In the genomic region with DNA sequence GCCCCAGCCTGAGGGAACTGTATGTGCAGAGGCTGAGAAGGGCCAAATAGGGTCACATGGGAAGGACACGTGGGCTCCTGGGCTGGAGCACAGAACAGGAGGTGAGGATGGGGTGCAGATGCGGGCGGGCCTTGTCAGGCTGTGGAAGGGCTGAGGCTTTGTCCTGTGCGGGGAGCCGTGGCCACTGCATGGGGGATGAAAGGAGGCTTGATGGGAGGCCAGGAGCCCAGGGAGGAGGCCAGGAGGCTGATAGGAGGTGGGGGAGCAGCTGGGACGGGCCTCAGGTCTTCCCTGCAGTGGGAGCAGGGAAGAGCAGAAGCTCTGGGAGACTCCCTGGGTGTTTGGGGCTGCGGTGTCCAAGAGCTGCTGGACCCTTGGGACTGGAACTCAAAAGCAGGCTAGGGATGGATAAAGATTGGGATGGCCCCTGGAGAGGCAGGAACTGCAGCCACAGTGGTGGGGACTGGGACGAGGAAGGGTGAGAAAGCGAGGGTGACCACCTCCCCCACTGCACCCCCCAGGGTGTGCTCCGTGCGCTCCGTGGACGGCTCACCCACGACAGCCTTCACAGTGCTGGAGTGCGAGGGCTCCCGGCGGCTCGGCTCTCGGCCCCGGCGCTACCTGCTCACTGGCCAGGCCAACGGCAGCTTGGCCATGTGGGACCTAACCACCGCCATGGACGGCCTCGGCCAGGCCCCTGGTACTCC, we compare ENCODE assay signal across 19 cellular contexts. TPM values are rescaled to one million over a fixed set of nuclear protein-coding genes. Genes with fewer than 3 reads are reported as not detected.
A peak's percentile ranks its signal among the peaks of the same experiment; 100 is the strongest.
DNase-seq lines count a peak whose midpoint lies in the region; ATAC-seq and TF ChIP-seq lines count a peak whose summit lies in the region.
"Had no signal": no experiment of that assay in that cellular context is flagged by ENCODE, and none has a peak within 500 bp of the region (broad histone marks: within the 10 kb centered on the region; RNA-seq: fewer than 3 reads in every experiment).

No MANE protein-coding gene starts in this region.

- no peak overlapping the region for H3K27ac ChIP-seq in smooth muscle cell (ENCODE audit: low read depth)
- H3K27ac ChIP-seq: 22Rv1, GM23248 had no signal

- 97% methylated on average over 24 of the region's 25 CpGs for WGBS in smooth muscle cell (ENCODE audit: low lambda C conversion rate)

- no peaks in the 10 kb centered on the region for H3K9me3 ChIP-seq in smooth muscle cell (replicated peaks; ENCODE audit: low read depth)

- no peak for ATAC-seq in activated T-helper 17 cell treated with anti-CD3 and anti-CD28 coated beads, Interleukin-2, amount 50 U/mL, for 72 hours (replicated peaks)
- ATAC-seq in memory B cell (ENCODE audit: low read depth): no peak
- ATAC-seq in stimulated activated effector memory CD8-positive, alpha-beta T cell treated with anti-CD3 and anti-CD28 coated beads, Interleukin-12 subunit alpha, Interleukin-12 subunit beta, amount 100 ng/mL, for 72 hours: no peak
- ATAC-seq: CD8-positive, alpha-beta T cell; HCT116; PC-3 had no signal

- H3K27me3 ChIP-seq in smooth muscle cell (ENCODE audit: low read depth): no peaks in the 10 kb centered on the region

- H3K79me2 ChIP-seq in smooth muscle cell (ENCODE audit: low read depth): no peaks in the 10 kb centered on the region

- no peaks in the 10 kb centered on the region for H4K20me1 ChIP-seq in smooth muscle cell (ENCODE audit: low read depth)

- no peaks in the 10 kb centered on the region for H3K27me3 Mint-ChIP-seq in activated T-helper 17 cell treated with anti-CD3 and anti-CD28 coated beads, Interleukin-2, amount 50 U/mL, for 72 hours
- no peaks in the 10 kb centered on the region for H3K27me3 Mint-ChIP-seq in memory B cell

- peak overlapping the region; percentile 7 for H3K27ac Mint-ChIP-seq in activated T-helper 17 cell treated with anti-CD3 and anti-CD28 coated beads, Interleukin-2, amount 50 U/mL, for 72 hours
- H3K27ac Mint-ChIP-seq in memory B cell: peak overlapping the region; percentile 68
- H3K27ac Mint-ChIP-seq in stimulated activated effector memory CD8-positive, alpha-beta T cell treated with anti-CD3 and anti-CD28 coated beads, Interleukin-12 subunit alpha, Interleukin-12 subunit beta, amount 100 ng/mL, for 72 hours: peak overlapping the region; percentile 71
- H3K27ac Mint-ChIP-seq: CD8-positive, alpha-beta T cell had no signal

- H3K4me3 Mint-ChIP-seq in activated T-helper 17 cell treated with anti-CD3 and anti-CD28 coated beads, Interleukin-2, amount 50 U/mL, for 72 hours: no peak overlapping the region
- no peak overlapping the region for H3K4me3 Mint-ChIP-seq in memory B cell
- H3K4me3 Mint-ChIP-seq in stimulated activated effector memory CD8-positive, alpha-beta T cell treated with anti-CD3 and anti-CD28 coated beads, Interleukin-12 subunit alpha, Interleukin-12 subunit beta, amount 100 ng/mL, for 72 hours: no peak overlapping the region
- H3K4me3 Mint-ChIP-seq: CD8-positive, alpha-beta T cell had no signal

- H3K4me1 Mint-ChIP-seq in activated T-helper 17 cell treated with anti-CD3 and anti-CD28 coated beads, Interleukin-2, amount 50 U/mL, for 72 hours: peaks cover 14% of the 10 kb centered on the region
- H3K4me1 Mint-ChIP-seq in memory B cell: peaks cover 17% of the 10 kb centered on the region
- peaks cover 25% of the 10 kb centered on the region for H3K4me1 Mint-ChIP-seq in stimulated activated effector memory CD8-positive, alpha-beta T cell treated with anti-CD3 and anti-CD28 coated beads, Interleukin-12 subunit alpha, Interleukin-12 subunit beta, amount 100 ng/mL, for 72 hours

- TF ChIP-seq CTCF in smooth muscle cell (IDR thresholded peaks at IDR 0.05; ENCODE audit: borderline replicate concordance, insufficient read depth, poor library complexity, severe bottlenecking): no peak

- no peak overlapping the region for H2AFZ ChIP-seq in smooth muscle cell (ENCODE audit: low read depth)
- H2AFZ ChIP-seq: GM23248 had no signal

- H3K4me2 ChIP-seq in smooth muscle cell: no peak overlapping the region

- H3K9me3 Mint-ChIP-seq in activated T-helper 17 cell treated with anti-CD3 and anti-CD28 coated beads, Interleukin-2, amount 50 U/mL, for 72 hours: no peaks in the 10 kb centered on the region
- H3K9me3 Mint-ChIP-seq in memory B cell: no peaks in the 10 kb centered on the region
- H3K9me3 Mint-ChIP-seq in stimulated activated effector memory CD8-positive, alpha-beta T cell treated with anti-CD3 and anti-CD28 coated beads, Interleukin-12 subunit alpha, Interleukin-12 subunit beta, amount 100 ng/mL, for 72 hours: no peaks in the 10 kb centered on the region
- H3K9me3 Mint-ChIP-seq: CD8-positive, alpha-beta T cell had no signal

- no peak overlapping the region for H3K4me3 ChIP-seq in smooth muscle cell
- H3K4me3 ChIP-seq: GM23248 had no signal

- H3F3A ChIP-seq in smooth muscle cell (ENCODE audit: low read depth): no peaks in the 10 kb centered on the region

- H3K4me1 ChIP-seq in smooth muscle cell (ENCODE audit: low read depth): no peaks in the 10 kb centered on the region

- DNase-seq in NCI-H82 (lab: John Stamatoyannopoulos, UW) (peak; percentile 32), NCI-H82 treated with DMSO at 0.1 percent for 48 hours (lab: John Stamatoyannopoulos, UW; ENCODE audit: unreplicated experiment) (no peak), memory B cell (ENCODE audit: low spot score in 2 of 2) (no peak), smooth muscle cell (lab: John Stamatoyannopoulos, UW; ENCODE audit: unreplicated experiment) (no peak), epidermal melanocyte (ENCODE audit: insufficient read length, low spot score) (no peak), HT-29 (ENCODE audit: low spot score) (no peak)
- DNase-seq in stimulated activated effector memory CD8-positive, alpha-beta T cell treated with anti-CD3 and anti-CD28 coated beads, Interleukin-12 subunit alpha, Interleukin-12 subunit beta, amount 100 ng/mL, for 72 hours (ENCODE audit: low spot score in 2 of 2): no peak
- DNase-seq: CD8-positive, alpha-beta T cell; DMS79; GM23248; KBM-7; MV-4-11; NCI-H1417; NCI-H187 treated with DMSO at 0.1 percent for 48 hours; NCI-H446; PC-3 had no signal

- H3K36me3 ChIP-seq in smooth muscle cell (ENCODE audit: low read depth): no peaks in the 10 kb centered on the region

- H3K9ac ChIP-seq in smooth muscle cell (ENCODE audit: low read depth): no peak overlapping the region
- H3K9ac ChIP-seq: GM23248 had no signal

- H3K36me3 Mint-ChIP-seq in activated T-helper 17 cell treated with anti-CD3 and anti-CD28 coated beads, Interleukin-2, amount 50 U/mL, for 72 hours (ENCODE audit: low read depth): peaks cover 39% of the 10 kb centered on the region
- H3K36me3 Mint-ChIP-seq in memory B cell: peaks cover 36% of the 10 kb centered on the region
- H3K36me3 Mint-ChIP-seq in stimulated activated effector memory CD8-positive, alpha-beta T cell treated with anti-CD3 and anti-CD28 coated beads, Interleukin-12 subunit alpha, Interleukin-12 subunit beta, amount 100 ng/mL, for 72 hours: peaks cover 59% of the 10 kb centered on the region

RNA-seq across cellular contexts. Expression of gene LTBP4, which starts 11.3 kb away (rescaled TPM):
- 100 to 1,000 TPM; 117 to 331 TPM for total RNA-seq in activated T-helper 17 cell treated with anti-CD3 and anti-CD28 coated beads, Interleukin-2, amount 50 U/mL, for 72 hours
- 28.5 and 38.5 TPM in 2 replicates for total RNA-seq in smooth muscle cell
- polyA plus RNA-seq in smooth muscle cell: 170 and 188 TPM in 2 replicates
- total RNA-seq in HT-29 (2014; rRNA removed; shearing (Covaris generic)): 42.1 and 56.7 TPM in 2 replicates

RNA-seq across cellular contexts. Expression of gene SHKBP1, which starts 13.2 kb away (rescaled TPM):
- 100 to 1,000 TPM; 113 to 126 TPM for total RNA-seq in activated T-helper 17 cell treated with anti-CD3 and anti-CD28 coated beads, Interleukin-2, amount 50 U/mL, for 72 hours
- 38.8 and 40.9 TPM in 2 replicates for total RNA-seq in smooth muscle cell
- polyA plus RNA-seq in smooth muscle cell: 90.8 and 102 TPM in 2 replicates
- 128 and 142 TPM in 2 replicates for total RNA-seq in HT-29 (2014; rRNA removed; shearing (Covaris generic))

Comparison
In these comparisons a context has a peak if more than half of its experiments do, and no peak if none do; other contexts are left out.
1. H3K27ac Mint-ChIP-seq: peak in every context shown above with its lines; median percentile 71 in stimulated activated effector memory CD8-positive, alpha-beta T cell treated with anti-CD3 and anti-CD28 coated beads, Interleukin-12 subunit alpha, Interleukin-12 subunit beta, amount 100 ng/mL, for 72 hours; 68 in memory B cell; 7 in activated T-helper 17 cell treated with anti-CD3 and anti-CD28 coated beads, Interleukin-2, amount 50 U/mL, for 72 hours.